ENCODE assay signal across 18 cellular contexts in genomic region chr2:42201228-42201855, GRCh38. TPM values are rescaled to one million over a fixed set of nuclear protein-coding genes. Genes with fewer than 3 reads are reported as not detected.
DNase-seq lines count a peak whose midpoint lies in the region; TF ChIP-seq lines count a peak whose summit lies in the region.
"Had no signal": no experiment of that assay in that cellular context is flagged by ENCODE, and none has a peak within 500 bp of the region (broad histone marks: within the 10 kb centered on the region; RNA-seq: fewer than 3 reads in every experiment).

No MANE protein-coding gene starts in this region.

- H4K20me1 ChIP-seq in SK-N-SH (ENCODE audit: insufficient read depth) (peaks cover 7% of the 10 kb centered on the region; the same call in 1 of the 2 replicates), hepatocyte (ENCODE audit: insufficient read depth, poor library complexity, severe bottlenecking) (peaks cover 5% of the 10 kb centered on the region)

- H3K4me1 ChIP-seq in SK-N-SH (ENCODE audit: control insufficient read depth in 1 of 2, insufficient read depth in 2 of 2, low read depth in 1 of 2, low read length in 1 of 2) (peaks cover 8 to 23% of the 10 kb centered on the region in 2 experiments; a peak in 3 of 4 replicates), hepatocyte (ENCODE audit: insufficient read depth) (peaks cover 3% of the 10 kb centered on the region), BE2C (peaks cover 22% of the 10 kb centered on the region)

- H3K79me2 ChIP-seq in SK-N-SH (ENCODE audit: insufficient read depth): peaks cover 90% of the 10 kb centered on the region
- H3K79me2 ChIP-seq in hepatocyte: peaks cover 91% of the 10 kb centered on the region

- peaks cover 59% of the 10 kb centered on the region for H3K4me1 Mint-ChIP-seq in osteocyte (ENCODE audit: unreplicated experiment)

- TF ChIP-seq EP300 in SK-N-SH (IDR thresholded peaks at IDR 0.05; ENCODE audit: borderline replicate concordance in 1 of 2, low read depth in 1 of 2, low read length in 1 of 2): peak in 1 of 2 experiments; percentile 53; a peak in 2 of 4 replicates

- CTCF ChIA-PET in SK-N-SH (lab: Yijun Ruan, JAX): interaction anchor here (0.7 to 1.3 kb wide), 4 partner anchors 32 to 105 kb away, joined by 3 to 8 read pairs (median 3); partner anchors contain the start of gene EML4

- no peak for TF ChIP-seq CTCF in SK-N-SH (IDR thresholded peaks at IDR 0.05)
- no peak for TF ChIP-seq CTCF in hepatocyte (IDR thresholded peaks at IDR 0.05; ENCODE audit: poor library complexity)
- no peak for TF ChIP-seq CTCF in osteocyte (IDR thresholded peaks at IDR 0.05)
- TF ChIP-seq CTCF in BE2C (IDR thresholded peaks at IDR 0.05; ENCODE audit: low read depth, low read length): no peak

- H3K36me3 Mint-ChIP-seq in osteocyte (ENCODE audit: unreplicated experiment): peaks cover 2% of the 10 kb centered on the region

- H3K4me3 Mint-ChIP-seq in osteocyte (ENCODE audit: unreplicated experiment): no peak overlapping the region

- H3K36me3 ChIP-seq in SK-N-SH (replicated peaks in 1 of 2; ENCODE audit: control insufficient read depth in 1 of 2, insufficient read depth in 2 of 2, low read length in 1 of 2): no peaks in the 10 kb centered on the region
- H3K36me3 ChIP-seq in hepatocyte (replicated peaks; ENCODE audit: insufficient read depth, low read depth): no peaks in the 10 kb centered on the region
- no peaks in the 10 kb centered on the region; the same call in 1 of the 2 replicates for H3K36me3 ChIP-seq in BE2C
- H3K36me3 ChIP-seq: SJCRH30 had no signal

- WGBS in SK-N-SH (ENCODE audit: low lambda C conversion rate): 72% methylated on average over 4 of the region's 4 CpGs
- 77% methylated on average over 4 of the region's 4 CpGs for WGBS in hepatocyte (ENCODE audit: low lambda C conversion rate, missing lambda C conversion rate)

- H2AFZ ChIP-seq in SK-N-SH (ENCODE audit: low read depth) (no peak overlapping the region), hepatocyte (no peak overlapping the region)

- H3K4me2 ChIP-seq in SK-N-SH: no peak overlapping the region; the same call in 1 of the 2 replicates
- H3K4me2 ChIP-seq in hepatocyte: no peak overlapping the region

- H3K27me3 ChIP-seq in SK-N-SH (ENCODE audit: insufficient read depth): no peaks in the 10 kb centered on the region
- no peaks in the 10 kb centered on the region for H3K27me3 ChIP-seq in hepatocyte
- no peaks in the 10 kb centered on the region for H3K27me3 ChIP-seq in BE2C
- H3K27me3 ChIP-seq: SJCRH30 had no signal

- H3K27ac ChIP-seq in SK-N-SH (ENCODE audit: low read depth in 2 of 2, low read length in 1 of 2) (peak overlapping the region; percentile 45 to 65; a peak in 3 of 4 replicates), hepatocyte (peak overlapping the region; percentile 63)
- H3K27ac ChIP-seq: SJCRH30 had no signal

- no peaks in the 10 kb centered on the region for H3K9me3 ChIP-seq in SK-N-SH
- H3K9me3 ChIP-seq in hepatocyte (ENCODE audit: low read depth): no peaks in the 10 kb centered on the region
- H3K9me3 ChIP-seq in BE2C: no peaks in the 10 kb centered on the region
- H3K9me3 ChIP-seq: SJCRH30 had no signal

- H3K9me2 ChIP-seq in SK-N-SH (no peaks in the 10 kb centered on the region), hepatocyte (replicated peaks; ENCODE audit: insufficient read depth) (no peaks in the 10 kb centered on the region)

- no peak overlapping the region for H3K9ac ChIP-seq in SK-N-SH

- no peaks in the 10 kb centered on the region for H3K9me3 Mint-ChIP-seq in osteocyte (ENCODE audit: unreplicated experiment)

- TF ChIP-seq RAD21 in SK-N-SH (IDR thresholded peaks at IDR 0.05; ENCODE audit: low read length): no peak

- peak overlapping the region; percentile 35 for H3K27ac Mint-ChIP-seq in osteocyte (ENCODE audit: unreplicated experiment)

- H3K4me3 ChIP-seq in SK-N-SH (ENCODE audit: low read depth in 2 of 2, low read length in 1 of 2) (no peak overlapping the region), hepatocyte (no peak overlapping the region), BE2C (ENCODE audit: low read depth, low read length) (no peak overlapping the region)
- H3K4me3 ChIP-seq: SJCRH30 had no signal

- peaks cover 24% of the 10 kb centered on the region for H3F3A ChIP-seq in SK-N-SH (replicated peaks; ENCODE audit: insufficient read depth)

- peak; percentile 26 for DNase-seq in SK-N-SH
- DNase-seq in amniotic epithelial cell (ENCODE audit: low read depth): peak; percentile 67
- no peak for DNase-seq in hepatocyte (ENCODE audit: low spot score)
- no peak for DNase-seq in osteocyte (ENCODE audit: extremely low spot score, unreplicated experiment)
- DNase-seq in A172 (ENCODE audit: low spot score): no peak
- no peak for DNase-seq in GM19238 (ENCODE audit: insufficient read length, low spot score)
- DNase-seq in NCI-H748 treated with DMSO at 0.1 percent for 48 hours (lab: John Stamatoyannopoulos, UW): no peak
- DNase-seq in BE2C: no peak
- DNase-seq: C1 segment of cervical spinal cord, DMS53, GF-D8, KG1, NCI-H1092, NCI-H1436 treated with DMSO at 0.1 percent for 48 hours, NCI-H1930, NCI-H2227 treated with DMSO at 0.1 percent for 48 hours, NCI-H510A, SJCRH30 had no signal

- no peaks in the 10 kb centered on the region for H3K27me3 Mint-ChIP-seq in osteocyte (ENCODE audit: unreplicated experiment)

- POLR2A ChIA-PET in SK-N-SH (lab: Yijun Ruan, JAX): no interaction called here

TF ChIP-seq in SK-N-SH, 30 proteins besides CTCF, POLR2A, EP300 and RAD21:
- TF ChIP-seq TCF12 (IDR thresholded peaks at IDR 0.05) (peak; percentile 30; the same call in 1 of the 2 replicates), GATA2 (CRISPR knock-in tag; IDR thresholded peaks at IDR 0.05) (peak; percentile 70), MXI1 (IDR thresholded peaks at IDR 0.05; ENCODE audit: low read depth, low read length) (peak; percentile 49; the same call in 1 of the 2 replicates), RCOR1 (IDR thresholded peaks at IDR 0.05; ENCODE audit: low read length) (0 out of 2 replicates have a peak, but pooled peaks have one; percentile 29), NFIC (IDR thresholded peaks at IDR 0.05; ENCODE audit: borderline replicate concordance) (no peak)
TF ChIP-seq in SK-N-SH: peak in this region for 4.

RNA-seq across cellular contexts. Expression of gene EML4, which starts 32.2 kb away (rescaled TPM):
- 35.0 and 45.8 TPM in 2 replicates for polyA plus RNA-seq in SK-N-SH (2012; rRNA removed)
- polyA plus RNA-seq in SK-N-SH (2012; cell fraction: cytosol; rRNA removed): 45.2 and 45.3 TPM in 2 replicates
- polyA plus RNA-seq in SK-N-SH (2012; cell fraction: nucleus; rRNA removed): 61.1 and 88.5 TPM in 2 replicates
- 86.8 and 86.9 TPM in 2 replicates for total RNA-seq in hepatocyte
- 49.9 and 55.2 TPM in 2 replicates for polyA plus RNA-seq in hepatocyte
- 35.2 and 41.1 TPM in 2 replicates for total RNA-seq in osteocyte
- total RNA-seq in A172 (2014; rRNA removed; shearing (Covaris generic)): 32.1 and 42.6 TPM in 2 replicates
- polyA plus RNA-seq in BE2C (2012; ENCODE audit: insufficient read depth, insufficient read length, low read depth): 128 TPM

Comparison
In these comparisons a context has a peak if more than half of its experiments do, and no peak if none do; other contexts are left out.
1. DNase-seq: peak in SK-N-SH (single experiment) and amniotic epithelial cell (single experiment); none in hepatocyte (single experiment), osteocyte (single experiment), A172 (single experiment), GM19238 (single experiment), NCI-H748 treated with DMSO at 0.1 percent for 48 hours (single experiment) and BE2C (single experiment).